8 cellular contexts compared by ENCODE assay signal in genomic region chr6:96836579-96837137, GRCh38. TPM values are rescaled to one million over a fixed set of nuclear protein-coding genes. Genes with fewer than 3 reads are reported as not detected.
A peak's percentile ranks its signal among the peaks of the same experiment; 100 is the strongest.
DNase-seq lines count a peak whose midpoint lies in the region; ATAC-seq, FAIRE-seq and TF ChIP-seq lines count a peak whose summit lies in the region.

No MANE protein-coding gene starts in this region.

- peak overlapping the region; percentile 92 for H3K4me3 Mint-ChIP-seq in activated CD4-positive, alpha-beta T cell treated with anti-CD3 and anti-CD28 coated beads, Interleukin-2, amount 10 ng/mL, durations not matched to agents 24 days and 14 days

- SMC1A ChIA-PET in GM12878 (lab: Charles Lee; ENCODE audit: uncharacterized antibody, unreplicated experiment), result interaction anchor here (1.2 to 6.1 kb wide), 2 partner anchors 23 to 42 kb away, joined by 4 to 52 read pairs; no protein-coding TSS in a partner anchor

- H3K27ac ChIP-seq in HCT116 (ENCODE audit: low read depth, low read length), result peak overlapping the region; percentile 81
- H3K27ac ChIP-seq in GM12878 (ENCODE audit: control insufficient read depth, insufficient read depth), result peak overlapping the region; percentile 62
- peak overlapping the region; percentile 23 for H3K27ac ChIP-seq in keratinocyte (ENCODE audit: control insufficient read depth, insufficient read depth, low read length)

- TF ChIP-seq CTCF in HCT116 (IDR thresholded peaks at IDR 0.05 in 2 of 3, conservative IDR thresholded peaks at IDR 0.05 in 1 of 3; ENCODE audit: borderline replicate concordance in 1 of 3, insufficient read depth in 1 of 3, low read depth in 2 of 3, low read length in 2 of 3) (no peak), GM12878 (IDR thresholded peaks at IDR 0.05 in 2 of 3, conservative IDR thresholded peaks at IDR 0.05 in 1 of 3; ENCODE audit: control insufficient read depth in 2 of 3, extremely low read depth in 1 of 3, insufficient read depth in 1 of 3, low read depth in 3 of 3, low read length in 3 of 3) (no peak), keratinocyte (optimal IDR thresholded peaks at IDR 0.05 in 1 of 3, IDR thresholded peaks at IDR 0.05 in 1 of 3, conservative IDR thresholded peaks at IDR 0.05 in 1 of 3; ENCODE audit: extremely low read depth in 1 of 3, insufficient read depth in 2 of 3, low read length in 3 of 3) (no peak)

- H3K36me3 ChIP-seq in HCT116 (ENCODE audit: control insufficient read depth in 1 of 2, insufficient read depth in 2 of 2, low read length in 2 of 2), result no peaks in the 10 kb centered on the region
- no peaks in the 10 kb centered on the region for H3K36me3 ChIP-seq in GM12878 (ENCODE audit: control insufficient read depth in 2 of 2, insufficient read depth in 2 of 2, low read length in 1 of 2)
- no peaks in the 10 kb centered on the region for H3K36me3 ChIP-seq in keratinocyte (ENCODE audit: control insufficient read depth in 2 of 2, extremely low read depth in 1 of 2, insufficient read depth in 2 of 2, low read length in 2 of 2)

- peaks cover 25% of the 10 kb centered on the region for H3K4me1 Mint-ChIP-seq in activated CD4-positive, alpha-beta T cell treated with anti-CD3 and anti-CD28 coated beads, Interleukin-2, amount 10 ng/mL, durations not matched to agents 24 days and 14 days

- TF ChIP-seq RAD21 in HCT116 (IDR thresholded peaks at IDR 0.05; ENCODE audit: low read depth) (no peak), GM12878 (IDR thresholded peaks at IDR 0.05; ENCODE audit: insufficient read depth, low read depth, low read length) (no peak)

- BruUV-seq in HCT116 (replicated peaks; lab: Mats Ljungman, UMichigan) (TSS peak; percentile 41), GM12878 (replicated peaks; lab: Mats Ljungman, UMichigan) (no TSS peak)

- in situ Hi-C loops in GM12878 (cut with MboI), result no loop called here

- H3K27me3 ChIP-seq in HCT116 (ENCODE audit: insufficient read depth, low read length), result no peaks in the 10 kb centered on the region
- H3K27me3 ChIP-seq in GM12878 (replicated peaks in 1 of 2; ENCODE audit: control insufficient read depth in 2 of 2, insufficient read depth in 2 of 2, low read length in 1 of 2), result no peaks in the 10 kb centered on the region; a peak in 1 of 4 replicates
- peaks cover 12% of the 10 kb centered on the region for H3K27me3 ChIP-seq in keratinocyte (ENCODE audit: control insufficient read depth, extremely low read depth, insufficient read depth, low read length)

- H3K4me2 ChIP-seq in HCT116 (ENCODE audit: low read length) (peak overlapping the region; percentile 89), GM12878 (ENCODE audit: control insufficient read depth, insufficient read depth) (peak overlapping the region; percentile 86), keratinocyte (ENCODE audit: control insufficient read depth, extremely low read depth, insufficient read depth, low read depth, low read length) (peak overlapping the region; percentile 91)

- POLR2A ChIA-PET in HCT116 (lab: Charles Lee) (no interaction called here), GM12878 (lab: Charles Lee) (interaction anchor here (0.9 to 2.3 kb wide), 3 partner anchors 41 to 60 kb away, joined by 3 to 8 read pairs (median 4); no protein-coding TSS in a partner anchor)

- no peak for TF ChIP-seq EP300 in GM12878 (IDR thresholded peaks at IDR 0.05; ENCODE audit: borderline replicate concordance in 1 of 2, control insufficient read depth in 1 of 2, low read depth in 2 of 2, low read length in 2 of 2)

- peaks cover 40% of the 10 kb centered on the region for H3K79me2 ChIP-seq in HCT116 (ENCODE audit: insufficient read depth, low read length)
- H3K79me2 ChIP-seq in GM12878 (ENCODE audit: control insufficient read depth, insufficient read depth, low read length), result peaks cover 36% of the 10 kb centered on the region
- H3K79me2 ChIP-seq in keratinocyte (ENCODE audit: control insufficient read depth, insufficient read depth, low read length), result no peaks in the 10 kb centered on the region

- peaks cover 6 to 22% of the 10 kb centered on the region in 2 experiments; a peak in 3 of 4 replicates for H3K4me1 ChIP-seq in HCT116 (ENCODE audit: control insufficient read depth in 1 of 2, insufficient read depth in 2 of 2, low read length in 2 of 2)
- no peaks in the 10 kb centered on the region; the same call in 1 of the 2 replicates for H3K4me1 ChIP-seq in GM12878 (ENCODE audit: control insufficient read depth, insufficient read depth, low read length)
- H3K4me1 ChIP-seq in keratinocyte (ENCODE audit: control insufficient read depth, extremely low read depth, insufficient read depth, low read length), result peaks cover 3% of the 10 kb centered on the region

- RAD21 ChIA-PET in HCT116 (lab: Charles Lee; ENCODE audit: low non-redundant PET in 1 of 2, low total read pairs in 2 of 2, uncharacterized antibody in 2 of 2, unreplicated experiment in 2 of 2), result no interaction called here
- RAD21 ChIA-PET in GM12878 (lab: Charles Lee; ENCODE audit: unreplicated experiment), result interaction anchor here (0.7 to 2.5 kb wide), 8 partner anchors 20 to 223 kb away, joined by 3 to 17 read pairs (median 4); no protein-coding TSS in a partner anchor

- peak; percentile 33 for ATAC-seq in HCT116
- ATAC-seq in GM12878, result peak; percentile 33
- peak; percentile 7 for ATAC-seq in stimulated activated naive CD8-positive, alpha-beta T cell treated with anti-CD3 and anti-CD28 coated beads, Interleukin-15, Interleukin-2, amounts not matched to agents 100 U/mL and 50 U/mL, for 24 hours

- intact Hi-C loops in activated CD4-positive, alpha-beta T cell treated with anti-CD3 and anti-CD28 coated beads, Interleukin-2, amount 10 ng/mL, durations not matched to agents 24 days and 14 days (cut with micrococcal nuclease), result loop anchor here (1.0 to 10.0 kb wide), 6 partner anchors 61 to 1262 kb away; partner anchors contain the start of genes KLHL32, MANEA, MMS22L and NDUFAF4
- intact Hi-C loops in HCT116 (cut with micrococcal nuclease), result loop anchor here (1.0 kb wide), 1 partner anchor 62 kb away; no protein-coding TSS in a partner anchor
- intact Hi-C loops in GM12878 (cut with micrococcal nuclease; ENCODE audit: unreplicated experiment), result loop anchor here (1.0 to 10.0 kb wide), 5 partner anchors 41 to 314 kb away; partner anchors contain the start of gene NDUFAF4

- TF ChIP-seq POLR2A in HCT116 (IDR thresholded peaks at IDR 0.05; ENCODE audit: borderline replicate concordance, extremely low read depth, insufficient read depth, insufficient read length) (no peak), GM12878 (IDR thresholded peaks at IDR 0.05; ENCODE audit: low read depth, low read length) (no peak)

- peak overlapping the region; percentile 72 for H3K27ac Mint-ChIP-seq in activated CD4-positive, alpha-beta T cell treated with anti-CD3 and anti-CD28 coated beads, Interleukin-2, amount 10 ng/mL, durations not matched to agents 24 days and 14 days

- H3K27me3 Mint-ChIP-seq in activated CD4-positive, alpha-beta T cell treated with anti-CD3 and anti-CD28 coated beads, Interleukin-2, amount 10 ng/mL, durations not matched to agents 24 days and 14 days, result peaks cover 48% of the 10 kb centered on the region

- H3K9me1 ChIP-seq in keratinocyte (ENCODE audit: control insufficient read depth, extremely low read depth, insufficient read depth, low read length), result no peaks in the 10 kb centered on the region

- H2AFZ ChIP-seq in HCT116 (ENCODE audit: low read depth, low read length, poor library complexity, severe bottlenecking) (no peak overlapping the region), GM12878 (ENCODE audit: control insufficient read depth, low read depth, low read length) (peak overlapping the region; percentile 92), keratinocyte (ENCODE audit: control insufficient read depth, low read length) (peak overlapping the region; percentile 98)

- peak; percentile 49 for FAIRE-seq in GM12878 (lab: Jason Lieb, UNC)
- FAIRE-seq in keratinocyte (lab: Jason Lieb, UNC), result no peak

- WGBS in GM12878 (ENCODE audit: insufficient coverage, insufficient replicate concordance, low lambda C conversion rate, missing lambda C conversion rate), result 1% methylated on average over 30 of the region's 30 CpGs

- no peaks in the 10 kb centered on the region for H3K9me2 ChIP-seq in HCT116 (ENCODE audit: insufficient read depth)

- H3K4me3 ChIP-seq in HCT116 (replicated peaks in 1 of 2; ENCODE audit: low read depth in 1 of 2, low read length in 2 of 2) (peak overlapping the region; percentile 80 to 84), GM12878 (peak overlapping the region; percentile 92), keratinocyte (ENCODE audit: control insufficient read depth in 2 of 3, extremely low read depth in 1 of 3, insufficient read depth in 2 of 3, low read depth in 1 of 3, low read length in 3 of 3) (peak overlapping the region; percentile 79 to 90 (median 89))

- H4K20me1 ChIP-seq in HCT116 (ENCODE audit: insufficient read depth) (no peaks in the 10 kb centered on the region), GM12878 (ENCODE audit: control insufficient read depth, insufficient read depth) (no peaks in the 10 kb centered on the region), keratinocyte (ENCODE audit: control insufficient read depth, extremely low read depth, insufficient read depth, low read length) (no peaks in the 10 kb centered on the region)

- peaks cover 2% of the 10 kb centered on the region for H3K36me3 Mint-ChIP-seq in activated CD4-positive, alpha-beta T cell treated with anti-CD3 and anti-CD28 coated beads, Interleukin-2, amount 10 ng/mL, durations not matched to agents 24 days and 14 days (ENCODE audit: low read depth)

- H3K9me3 Mint-ChIP-seq in activated CD4-positive, alpha-beta T cell treated with anti-CD3 and anti-CD28 coated beads, Interleukin-2, amount 10 ng/mL, durations not matched to agents 24 days and 14 days, result no peaks in the 10 kb centered on the region

- no peak for DNase-seq in activated CD4-positive, alpha-beta T cell treated with anti-CD3 and anti-CD28 coated beads, Interleukin-2, amount 10 ng/mL, durations not matched to agents 24 days and 14 days
- DNase-seq in activated CD4-positive, alpha-beta T cell treated with anti-CD3 and anti-CD28 coated beads, Interleukin-2, amount 50 U/mL, for 4 hours, result no peak
- DNase-seq in HCT116 (ENCODE audit: low read depth, low spot score), result no peak
- peak; percentile 20 for DNase-seq in NCI-H146 treated with DMSO at 0.1 percent for 48 hours (lab: John Stamatoyannopoulos, UW; ENCODE audit: unreplicated experiment)
- no peak for DNase-seq in GM12878 (ENCODE audit: low read depth, low spot score)
- DNase-seq in keratinocyte (ENCODE audit: low read depth, low spot score), result no peak
- DNase-seq in stimulated activated naive CD8-positive, alpha-beta T cell treated with anti-CD3 and anti-CD28 coated beads, Interleukin-15, Interleukin-2, amounts not matched to agents 100 U/mL and 50 U/mL, for 24 hours, result no peak
- DNase-seq in NCI-H510A treated with DMSO at 0.1 percent for 48 hours (lab: John Stamatoyannopoulos, UW), result no peak

- H3K9me3 ChIP-seq in HCT116 (ENCODE audit: control insufficient read depth in 1 of 2, insufficient read depth in 1 of 2, low read depth in 1 of 2, low read length in 2 of 2) (no peaks in the 10 kb centered on the region), GM12878 (replicated peaks; ENCODE audit: control insufficient read depth, insufficient read depth, low read length) (no peaks in the 10 kb centered on the region), keratinocyte (ENCODE audit: control insufficient read depth, low read depth, low read length) (no peaks in the 10 kb centered on the region)

- CTCF ChIA-PET in HCT116 (lab: Charles Lee), result no interaction called here
- CTCF ChIA-PET in GM12878 (lab: Yijun Ruan, JAX), result interaction anchor here (0.7 to 1.4 kb wide), 2 partner anchors 88 to 210 kb away, joined by 3 to 4 read pairs; no protein-coding TSS in a partner anchor

- dilution Hi-C loops in keratinocyte (cut with MboI; ENCODE audit: extremely low pct_ligation_motif_present, low sequenced_read_pairs), result no loop called here

- H3K9ac ChIP-seq in HCT116 (ENCODE audit: low read length) (peak overlapping the region; percentile 86), GM12878 (ENCODE audit: control insufficient read depth, insufficient read depth, low read length) (peak overlapping the region; percentile 78), keratinocyte (ENCODE audit: control insufficient read depth, extremely low read depth, insufficient read depth, low read length) (peak overlapping the region; percentile 77)

RNA-seq across cellular contexts. Expression of gene GPR63, which starts 0.6 kb away (rescaled TPM):
- 2.2 and 2.7 TPM in 2 replicates for total RNA-seq in activated CD4-positive, alpha-beta T cell treated with anti-CD3 and anti-CD28 coated beads, Interleukin-2, amount 10 ng/mL, durations not matched to agents 24 days and 14 days
- total RNA-seq in HCT116 (2021; ENCODE audit: unreplicated experiment), result 3.5 TPM
- 0.84 and 1.3 TPM in 2 replicates for polyA plus RNA-seq in HCT116 (2012)
- total RNA-seq in GM12878 (2013; cell fraction: nucleolus; rRNA removed), result 21.8 and 23.1 TPM in 2 replicates
- total RNA-seq in GM12878 (2014; rRNA removed), result 3.7 and 4.3 TPM in 2 replicates
- total RNA-seq in GM12878 (2014; rRNA removed; fragmentation: Illumina TruSeq; extraction: Trizol), result 3.7 and 4.0 TPM in 2 replicates
- 3.6 and 3.8 TPM in 2 replicates for total RNA-seq in GM12878 (2021)
- 1.2 TPM for polyA plus RNA-seq in GM12878 (2011; ENCODE audit: low read depth)
- 6.6 and 7.9 TPM in 2 replicates for polyA plus RNA-seq in GM12878 (2011; rRNA removed)
- 4.0 and 5.0 TPM in 2 replicates for polyA plus RNA-seq in GM12878 (2011; cell fraction: cytosol; rRNA removed)
- polyA plus RNA-seq in GM12878 (2011; cell fraction: nucleus; rRNA removed), result 6.9 and 7.0 TPM in 2 replicates
- polyA plus RNA-seq in GM12878 (2012), result 1.3 and 1.6 TPM in 2 replicates
- polyA plus RNA-seq in GM12878 (2014; fragmentation: Illumina TruSeq; extraction: Trizol), result 4.7 and 6.2 TPM in 2 replicates
- 1 to 10 TPM; 1.6 to 1.7 TPM for polyA plus RNA-seq in GM12878 (2014; fragmentation: Nextera tagmentation; extraction: Ambion mirVana)
- 2.8 and 3.4 TPM in 2 replicates for polyA plus RNA-seq in GM12878 (2014; rRNA removed)
- polyA plus RNA-seq in GM12878 (2016; fragmentation: Nextera tagmentation; extraction: Ambion mirVana), result 1 to 10 TPM; 1.9 to 2.3 TPM
- polyA minus RNA-seq in GM12878 (2011; rRNA and poly(A)+ RNA removed), result 5.9 and 6.0 TPM in 2 replicates
- 2.1 and 2.3 TPM in 2 replicates for polyA minus RNA-seq in GM12878 (2011; cell fraction: cytosol; rRNA and poly(A)+ RNA removed)
- 5.3 and 8.7 TPM in 2 replicates for polyA minus RNA-seq in GM12878 (2011; cell fraction: nucleus; rRNA and poly(A)+ RNA removed)
- 0.79 to 1.9 TPM (median 1.6 TPM) in 3 replicates for polyA plus RNA-seq in keratinocyte
- polyA plus RNA-seq in keratinocyte (2011; ENCODE audit: low read depth), result 0.10 TPM
- polyA plus RNA-seq in keratinocyte (2011; cell fraction: cytosol; rRNA removed), result 0.75 and 1.3 TPM in 2 replicates
- polyA plus RNA-seq in keratinocyte (2011; cell fraction: nucleus; rRNA removed), result 1.5 TPM in 2 replicates
- 0.14 and 1.3 TPM in 2 replicates for polyA plus RNA-seq in keratinocyte (2012; ENCODE audit: low replicate concordance)
- 0.69 to 1.9 TPM (median 1.4 TPM) in 3 replicates for polyA minus RNA-seq in keratinocyte
- polyA minus RNA-seq in keratinocyte (2011; cell fraction: cytosol; rRNA and poly(A)+ RNA removed), result 0.58 TPM
- polyA minus RNA-seq in keratinocyte (2011; cell fraction: nucleus; rRNA and poly(A)+ RNA removed), result 0.74 and 1.4 TPM in 2 replicates

Comparison
In these comparisons a context has a peak if more than half of its experiments do, and no peak if none do; other contexts are left out.
1. H3K27ac ChIP-seq: peak in every context shown above with its lines; median percentile 81 in HCT116; 62 in GM12878; 23 in keratinocyte.